In genomic region chr16:30652005-30652296, GRCh38 we compare ENCODE assay signal across 8 cellular contexts. TPM values are rescaled to one million over a fixed set of nuclear protein-coding genes. Genes with fewer than 3 reads are reported as not detected.
A peak's percentile ranks its signal among the peaks of the same experiment; 100 is the strongest.
DNase-seq lines count a peak whose midpoint lies in the region; ATAC-seq and TF ChIP-seq lines count a peak whose summit lies in the region.

No MANE protein-coding gene starts in this region.

- peak overlapping the region; percentile 89 for H3K4me3 Mint-ChIP-seq in CD4-positive, alpha-beta T cell
- peak overlapping the region; percentile 88 for H3K4me3 Mint-ChIP-seq in endodermal cell

- H3K27ac ChIP-seq in CD4-positive, alpha-beta T cell (ENCODE audit: low read depth, low read length): peak overlapping the region; percentile 84
- H3K27ac ChIP-seq in OCI-LY7 (ENCODE audit: low read depth, low read length, poor library complexity, severe bottlenecking): peak overlapping the region; percentile 75
- H3K27ac ChIP-seq in endodermal cell (ENCODE audit: low read depth, low read length): no peak overlapping the region
- peak overlapping the region; percentile 95 for H3K27ac ChIP-seq in neutrophil

- WGBS in endodermal cell (ENCODE audit: insufficient coverage in 1 of 2, insufficient read length in 1 of 2), 2 experiments: 47 to 50% methylated on average over 2 of the region's 2 CpGs

- H3K27ac Mint-ChIP-seq in CD4-positive, alpha-beta T cell: peak overlapping the region; percentile 86
- H3K27ac Mint-ChIP-seq in endodermal cell: no peak overlapping the region

- TF ChIP-seq CTCF in CD4-positive, alpha-beta T cell (IDR thresholded peaks at IDR 0.05): no peak
- TF ChIP-seq CTCF in OCI-LY7 (conservative IDR thresholded peaks at IDR 0.05; ENCODE audit: low read length) (no peak), endodermal cell (conservative IDR thresholded peaks at IDR 0.05) (no peak), neutrophil (IDR thresholded peaks at IDR 0.05) (no peak)

- H3K9me2 ChIP-seq in OCI-LY7 (ENCODE audit: insufficient read depth, low read length): no peaks in the 10 kb centered on the region

- H3K36me3 ChIP-seq in OCI-LY7 (ENCODE audit: insufficient read depth, low read length): peaks cover 45% of the 10 kb centered on the region
- peaks cover 20% of the 10 kb centered on the region for H3K36me3 ChIP-seq in endodermal cell (ENCODE audit: control insufficient read depth, insufficient read depth, low read length)
- H3K36me3 ChIP-seq in neutrophil: peaks cover 48% of the 10 kb centered on the region

- CTCF ChIA-PET in CD4-positive, alpha-beta T cell (lab: Charles Lee): interaction anchor here (0.9 to 3.4 kb wide), 4 partner anchors 9 to 45 kb away, joined by 3 to 28 read pairs (median 10); no protein-coding TSS in a partner anchor
- CTCF ChIA-PET in OCI-LY7 (lab: Charles Lee; ENCODE audit: unreplicated experiment): no interaction called here

- H3K9me3 ChIP-seq in CD4-positive, alpha-beta T cell (ENCODE audit: control insufficient read depth, low read length): no peaks in the 10 kb centered on the region
- H3K9me3 ChIP-seq in OCI-LY7 (ENCODE audit: low read length) (no peaks in the 10 kb centered on the region), endodermal cell (ENCODE audit: control insufficient read depth, low read length) (no peaks in the 10 kb centered on the region), neutrophil (no peaks in the 10 kb centered on the region)

- POLR2A ChIA-PET in CD4-positive, alpha-beta T cell (lab: Charles Lee): interaction anchor here (2.0 kb wide), 1 partner anchor 94 kb away, joined by 20 read pairs; the partner anchor contains the start of gene ZNF764
- POLR2A ChIA-PET in OCI-LY7 (lab: Charles Lee): no interaction called here

- no peak for ATAC-seq in CD4-positive, alpha-beta T cell (ENCODE audit: poor library complexity)
- ATAC-seq in esophagus mucosa: no peak

- intact Hi-C loops in CD4-positive, alpha-beta T cell (cut with DNase I, micrococcal nuclease): no loop called here
- intact Hi-C loops in OCI-LY7 (cut with micrococcal nuclease; ENCODE audit: unreplicated experiment): no loop called here

- peaks cover 20% of the 10 kb centered on the region for H3K4me1 ChIP-seq in OCI-LY7 (ENCODE audit: insufficient read depth, low read length, poor library complexity, severe bottlenecking)
- no peaks in the 10 kb centered on the region for H3K4me1 ChIP-seq in endodermal cell (ENCODE audit: control insufficient read depth, insufficient read depth, low read length)
- H3K4me1 ChIP-seq in neutrophil (ENCODE audit: control insufficient read depth in 1 of 2, insufficient read depth in 1 of 2, low read depth in 1 of 2, low read length in 1 of 2): peaks cover 22 to 23% of the 10 kb centered on the region in 2 experiments

- H3K4me1 Mint-ChIP-seq in CD4-positive, alpha-beta T cell (ENCODE audit: low read depth): peaks cover 31% of the 10 kb centered on the region
- H3K4me1 Mint-ChIP-seq in endodermal cell: peaks cover 8% of the 10 kb centered on the region

- H3K4me2 ChIP-seq in OCI-LY7 (ENCODE audit: low read length): peak overlapping the region; percentile 95

- H3K27me3 ChIP-seq in CD4-positive, alpha-beta T cell (ENCODE audit: control insufficient read depth, insufficient read depth, low read length): no peaks in the 10 kb centered on the region
- H3K27me3 ChIP-seq in endodermal cell (ENCODE audit: control insufficient read depth, insufficient read depth, low read length, poor library complexity, severe bottlenecking) (no peaks in the 10 kb centered on the region), neutrophil (no peaks in the 10 kb centered on the region)

- peaks cover 9% of the 10 kb centered on the region; the same call in 1 of the 2 replicates for H3K79me2 ChIP-seq in OCI-LY7 (ENCODE audit: insufficient read depth, low read depth, low read length)

- no peaks in the 10 kb centered on the region for H4K20me1 ChIP-seq in OCI-LY7 (ENCODE audit: insufficient read depth, low read length)

- H3K36me3 Mint-ChIP-seq in CD4-positive, alpha-beta T cell (ENCODE audit: low read depth): peaks cover 59% of the 10 kb centered on the region
- peaks cover 20% of the 10 kb centered on the region for H3K36me3 Mint-ChIP-seq in endodermal cell (ENCODE audit: low read depth)

- no TSS peak for BruUV-seq in OCI-LY7 (replicated peaks; lab: Mats Ljungman, UMichigan)

- H3K9me3 Mint-ChIP-seq in CD4-positive, alpha-beta T cell: no peaks in the 10 kb centered on the region
- no peaks in the 10 kb centered on the region for H3K9me3 Mint-ChIP-seq in endodermal cell

- no peaks in the 10 kb centered on the region for H3K27me3 Mint-ChIP-seq in CD4-positive, alpha-beta T cell
- H3K27me3 Mint-ChIP-seq in endodermal cell (ENCODE audit: insufficient read depth): peaks cover 33% of the 10 kb centered on the region

- H3K4me3 ChIP-seq in OCI-LY7 (ENCODE audit: low read depth, low read length, poor library complexity, severe bottlenecking) (peak overlapping the region; percentile 86), endodermal cell (ENCODE audit: low read length) (peak overlapping the region; percentile 85), neutrophil (ENCODE audit: low read depth in 1 of 2, low read length in 1 of 2) (peak overlapping the region; percentile 89)

- H2AFZ ChIP-seq in OCI-LY7 (ENCODE audit: low read length): peak overlapping the region; percentile 34; the same call in 1 of the 2 replicates

- peak overlapping the region; percentile 13 for H3K9ac ChIP-seq in endodermal cell (ENCODE audit: extremely low read depth, low read length, poor library complexity, severe bottlenecking)

- DNase-seq in CD4-positive, alpha-beta T cell: no peak
- DNase-seq in OCI-LY7 (ENCODE audit: low spot score): no peak
- DNase-seq in endodermal cell: no peak
- DNase-seq in NCI-H1436 (lab: John Stamatoyannopoulos, UW): no peak
- no peak for DNase-seq in T-helper 9 cell
- no peak for DNase-seq in DMS79 (lab: John Stamatoyannopoulos, UW)

RNA-seq across cellular contexts. Expression of gene PRR14, which starts 1.2 kb away (rescaled TPM):
- 10 to 100 TPM; 50.2 to 51.7 TPM for total RNA-seq in CD4-positive, alpha-beta T cell
- total RNA-seq in OCI-LY7 (2014; rRNA removed; shearing (Covaris generic)): 33.2 and 35.2 TPM in 2 replicates
- 75.5 and 81.4 TPM in 2 replicates for total RNA-seq in OCI-LY7 (2022)
- 10 to 100 TPM; 21.2 to 35.4 TPM for total RNA-seq in endodermal cell
- polyA plus RNA-seq in endodermal cell (2013, experiment 1 of 2): 46.1 TPM
- 38.8 TPM for polyA plus RNA-seq in endodermal cell (2013, experiment 2 of 2)
- total RNA-seq in esophagus mucosa: 27.0 TPM

RNA-seq across cellular contexts. Expression of gene FBRS, which starts 6.3 kb away (rescaled TPM):
- 100 to 1,000 TPM; 162 to 163 TPM for total RNA-seq in CD4-positive, alpha-beta T cell
- total RNA-seq in OCI-LY7 (2014; rRNA removed; shearing (Covaris generic)): 31.8 and 36.8 TPM in 2 replicates
- total RNA-seq in OCI-LY7 (2022) (89.8 and 97.5 TPM in 2 replicates), endodermal cell (10 to 100 TPM; 50.2 to 53.1 TPM), esophagus mucosa (42.4 TPM)
- polyA plus RNA-seq in endodermal cell (2013, experiment 1 of 2): 54.3 TPM
- polyA plus RNA-seq in endodermal cell (2013, experiment 2 of 2): 44.1 TPM

RNA-seq across cellular contexts. Expression of gene ZNF689, which starts 41.8 kb away (rescaled TPM):
- total RNA-seq in CD4-positive, alpha-beta T cell: 10 to 100 TPM; 15.3 to 15.7 TPM
- total RNA-seq in OCI-LY7 (2014; rRNA removed; shearing (Covaris generic)): 13.1 and 15.0 TPM in 2 replicates
- total RNA-seq in OCI-LY7 (2022) (15.5 and 16.7 TPM in 2 replicates), endodermal cell (10 to 100 TPM; 13.0 to 15.8 TPM), esophagus mucosa (2.8 TPM)
- polyA plus RNA-seq in endodermal cell (2013, experiment 1 of 2): 16.6 TPM
- polyA plus RNA-seq in endodermal cell (2013, experiment 2 of 2): 14.7 TPM

RNA-seq across cellular contexts. Expression of gene SRCAP, which starts 47.0 kb away (rescaled TPM):
- total RNA-seq in CD4-positive, alpha-beta T cell: 10 to 100 TPM; 59.5 to 60.1 TPM
- total RNA-seq in OCI-LY7 (2014; rRNA removed; shearing (Covaris generic)): 15.6 and 41.8 TPM in 2 replicates
- total RNA-seq in OCI-LY7 (2022) (92.6 and 93.7 TPM in 2 replicates), endodermal cell (10 to 100 TPM; 57.7 to 66.9 TPM), esophagus mucosa (29.5 TPM)
- 28.8 TPM for polyA plus RNA-seq in endodermal cell (2013, experiment 1 of 2)
- polyA plus RNA-seq in endodermal cell (2013, experiment 2 of 2): 28.5 TPM
